ENCODE assay signal across 14 cellular contexts in genomic region chr5:39452846-39453245, GRCh38. TPM values are rescaled to one million over a fixed set of nuclear protein-coding genes. Genes with fewer than 3 reads are reported as not detected.
DNase-seq lines count a peak whose midpoint lies in the region; ATAC-seq and TF ChIP-seq lines count a peak whose summit lies in the region.
"Had no signal": no experiment of that assay in that cellular context is flagged by ENCODE, and none has a peak within 500 bp of the region (broad histone marks: within the 10 kb centered on the region; RNA-seq: fewer than 3 reads in every experiment).

No MANE protein-coding gene starts in this region.

- intact Hi-C loops in Right ventricle myocardium inferior (cut with DNase I): no loop called here

- no peaks in the 10 kb centered on the region for H3K9me3 Mint-ChIP-seq in chondrocyte (ENCODE audit: low read depth)
- H3K9me3 Mint-ChIP-seq: activated T-helper 1 cell treated with anti-CD3 and anti-CD28 coated beads, Interleukin-12 subunit alpha, Interleukin-12 subunit beta, Interleukin-2, Interleukin-4 antibody, amounts not matched to agents 30 ng/mL and 10 ng/mL and 1 ng/mL, durations not matched to agents 14 hours and 24 hours and 36 hours had no signal

- DNase-seq in HCEC 1CT (peak; percentile 73), chondrocyte (ENCODE audit: low spot score) (no peak), kidney glomerular epithelial cell (lab: John Stamatoyannopoulos, UW) (peak; percentile 64), amniotic stem cell (lab: John Stamatoyannopoulos, UW) (no peak), Right ventricle myocardium inferior (ENCODE audit: missing footprints) (no peak), GM19238 (ENCODE audit: insufficient read length, low spot score) (no peak), hepatic stellate cell (ENCODE audit: low spot score) (no peak)
- DNase-seq: activated CD4-positive, alpha-beta T cell treated with anti-CD3 and anti-CD28 coated beads for 4 hours; activated naive CD4-positive, alpha-beta T cell treated with anti-CD3 and anti-CD28 coated beads, Interleukin-2, amount 50 U/mL, for 16 hours; islet precursor cell; NCI-H510A; stimulated activated naive CD4-positive, alpha-beta T cell had no signal

- peak overlapping the region; percentile 18 for H3K27ac Mint-ChIP-seq in chondrocyte (ENCODE audit: unreplicated experiment)
- H3K27ac Mint-ChIP-seq: activated T-helper 1 cell treated with anti-CD3 and anti-CD28 coated beads, Interleukin-12 subunit alpha, Interleukin-12 subunit beta, Interleukin-2, Interleukin-4 antibody, amounts not matched to agents 30 ng/mL and 10 ng/mL and 1 ng/mL, durations not matched to agents 14 hours and 24 hours and 36 hours had no signal

- H3K4me3 Mint-ChIP-seq in chondrocyte (ENCODE audit: unreplicated experiment): no peak overlapping the region
- H3K4me3 Mint-ChIP-seq: activated T-helper 1 cell treated with anti-CD3 and anti-CD28 coated beads, Interleukin-12 subunit alpha, Interleukin-12 subunit beta, Interleukin-2, Interleukin-4 antibody, amounts not matched to agents 30 ng/mL and 10 ng/mL and 1 ng/mL, durations not matched to agents 14 hours and 24 hours and 36 hours had no signal

- peaks cover 17% of the 10 kb centered on the region for H3K4me1 Mint-ChIP-seq in chondrocyte (ENCODE audit: low read depth)

- no peak for TF ChIP-seq CTCF in chondrocyte (IDR thresholded peaks at IDR 0.05)

- H3K36me3 Mint-ChIP-seq in chondrocyte (ENCODE audit: low read depth): no peaks in the 10 kb centered on the region

- no peak for ATAC-seq in Right ventricle myocardium inferior

- no peaks in the 10 kb centered on the region for H3K27me3 Mint-ChIP-seq in chondrocyte (ENCODE audit: low read depth)

RNA-seq across cellular contexts. Expression of gene DAB2, which starts 28.1 kb away (rescaled TPM):
- 82.7 to 108 TPM (median 84.4 TPM) in 3 replicates for total RNA-seq in chondrocyte
- total RNA-seq in Right ventricle myocardium inferior: 41.9 TPM
- total RNA-seq: activated T-helper 1 cell treated with anti-CD3 and anti-CD28 coated beads, Interleukin-12 subunit alpha, Interleukin-12 subunit beta, Interleukin-2, Interleukin-4 antibody, amounts not matched to agents 30 ng/mL and 10 ng/mL and 1 ng/mL, durations not matched to agents 14 hours and 24 hours and 36 hours; T-helper 1 cell treated with Interleukin-12 subunit alpha and Interleukin-12 subunit beta and Interleukin-4 antibody, amounts not matched to agents 30 ng/mL and 1 ng/mL, for 36 hours had no signal

Comparison
In these comparisons a context has a peak if more than half of its experiments do, and no peak if none do; other contexts are left out.
1. DNase-seq: peak in HCEC 1CT (single experiment) and kidney glomerular epithelial cell (single experiment); none in chondrocyte (single experiment), amniotic stem cell (single experiment), Right ventricle myocardium inferior (single experiment), GM19238 (single experiment) and hepatic stellate cell (single experiment).